In the genomic region with DNA sequence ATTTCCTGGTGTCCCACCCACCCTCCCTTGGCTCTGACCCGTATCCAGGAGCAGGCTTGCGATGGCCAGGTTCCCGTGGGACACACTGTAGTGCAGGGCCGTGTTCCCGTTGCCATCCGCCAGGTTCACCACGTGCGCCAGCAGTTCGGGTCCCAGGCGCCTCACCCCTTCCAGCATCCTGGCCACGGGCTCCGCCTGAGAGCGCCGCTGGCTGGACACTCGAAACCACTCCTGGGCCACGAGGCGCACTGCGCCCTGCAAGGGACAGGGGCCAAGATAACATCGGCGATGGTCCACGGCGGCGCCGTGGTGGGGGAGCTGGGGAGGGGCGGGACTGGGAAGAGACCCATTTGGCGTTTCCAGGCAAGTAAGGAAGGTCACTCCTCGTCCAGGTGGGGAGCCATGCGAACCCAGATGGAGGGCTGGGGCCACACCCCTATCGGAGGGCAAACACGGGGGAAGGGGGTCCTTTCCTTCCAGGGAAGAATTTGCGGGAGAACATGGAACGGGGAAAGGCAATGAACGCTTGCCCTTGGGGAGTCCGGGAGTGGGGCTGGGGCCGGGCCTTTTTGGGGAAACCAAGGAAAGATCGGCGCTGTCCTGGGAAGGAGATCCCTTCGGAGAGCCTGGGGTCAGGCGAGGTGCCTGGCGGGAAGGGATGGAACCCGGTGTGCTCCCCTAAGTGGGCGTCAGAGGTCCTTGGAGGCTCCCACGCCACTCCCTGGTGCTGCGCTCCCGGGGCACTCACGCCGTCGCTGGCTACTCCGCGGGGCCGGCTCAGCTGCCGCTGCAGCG, we compare ENCODE assay signal across 12 cellular contexts. TPM values are rescaled to one million over a fixed set of nuclear protein-coding genes. Genes with fewer than 3 reads are reported as not detected.
DNase-seq lines count a peak whose midpoint lies in the region; ATAC-seq and TF ChIP-seq lines count a peak whose summit lies in the region.
"Had no signal": no experiment of that assay in that cellular context is flagged by ENCODE, and none has a peak within 500 bp of the region (broad histone marks: within the 10 kb centered on the region; RNA-seq: fewer than 3 reads in every experiment).

No MANE protein-coding gene starts in this region.

- H3K4me3 ChIP-seq in right cardiac atrium (ENCODE audit: low read length) (no peak overlapping the region), thyroid gland (replicated peaks in 1 of 3) (no peak overlapping the region)
- no peak overlapping the region for H3K4me3 ChIP-seq in CD8-positive, alpha-beta T cell (ENCODE audit: low read depth, low read length)

- ATAC-seq in right cardiac atrium: peak; percentile 18 to 66
- ATAC-seq in CD8-positive, alpha-beta T cell: no peak
- ATAC-seq: activated CD8-positive, alpha-beta T cell treated with anti-CD3 and anti-CD28 coated beads, Interleukin-2, amount 10 ng/mL, durations not matched to agents 7 days and 5 days had no signal

- DNase-seq in activated CD4-positive, alpha-beta T cell treated with anti-CD3 and anti-CD28 coated beads, Interleukin-2, amount 10 ng/mL, durations not matched to agents 24 days and 14 days: no peak
- no peak for DNase-seq in activated CD4-positive, alpha-beta T cell treated with anti-CD3 and anti-CD28 coated beads for 48 hours
- peak; percentile 58 to 68 (median 63) for DNase-seq in right cardiac atrium
- DNase-seq in thyroid gland: peak; percentile 49 to 56
- DNase-seq in CD8-positive, alpha-beta T cell: no peak
- no peak for DNase-seq in NCI-H187 (lab: John Stamatoyannopoulos, UW)
- DNase-seq: activated CD8-positive, alpha-beta T cell treated with anti-CD3 and anti-CD28 coated beads, Interleukin-2, amount 10 ng/mL, durations not matched to agents 7 days and 5 days; activated naive CD4-positive, alpha-beta T cell treated with Interleukin-2 at 50 U/mL for 16 hours; DMS153; hippocampal formation; testis had no signal

- H3K36me3 Mint-ChIP-seq in activated CD4-positive, alpha-beta T cell treated with anti-CD3 and anti-CD28 coated beads, Interleukin-2, amount 10 ng/mL, durations not matched to agents 24 days and 14 days (ENCODE audit: low read depth): no peaks in the 10 kb centered on the region
- H3K36me3 Mint-ChIP-seq in CD8-positive, alpha-beta T cell: no peaks in the 10 kb centered on the region
- H3K36me3 Mint-ChIP-seq: mesothelial cell of epicardium had no signal

- 18% methylated on average over 53 of the region's 53 CpGs for WGBS in right cardiac atrium
- WGBS in thyroid gland, 2 donors: 18 to 27% methylated on average over 28 to 34 of the region's 53 CpGs

- TF ChIP-seq CTCF in thyroid gland (IDR thresholded peaks at IDR 0.05): no peak
- TF ChIP-seq CTCF in CD8-positive, alpha-beta T cell (IDR thresholded peaks at IDR 0.05): no peak

- intact Hi-C loops in activated CD4-positive, alpha-beta T cell treated with anti-CD3 and anti-CD28 coated beads, Interleukin-2, amount 10 ng/mL, durations not matched to agents 24 days and 14 days (cut with micrococcal nuclease): no loop called here
- intact Hi-C loops in right cardiac atrium (cut with DNase I) (no loop called here), thyroid gland (cut with DNase I) (loop anchor here (10.0 kb wide), 1 partner anchor 252 kb away; no protein-coding TSS in a partner anchor)
- intact Hi-C loops in CD8-positive, alpha-beta T cell (cut with DNase I, micrococcal nuclease): no loop called here

- POLR2A ChIA-PET in CD8-positive, alpha-beta T cell (lab: Charles Lee): no interaction called here

- H3K36me3 ChIP-seq in thyroid gland: no peaks in the 10 kb centered on the region
- H3K36me3 ChIP-seq in CD8-positive, alpha-beta T cell (ENCODE audit: insufficient read depth, low read length): no peaks in the 10 kb centered on the region

- H3K27ac ChIP-seq in right cardiac atrium (ENCODE audit: low read length) (no peak overlapping the region), thyroid gland (no peak overlapping the region)
- no peak overlapping the region for H3K27ac ChIP-seq in CD8-positive, alpha-beta T cell (ENCODE audit: low read depth, low read length)
- H3K27ac ChIP-seq: testis had no signal

- H3K4me1 Mint-ChIP-seq in activated CD4-positive, alpha-beta T cell treated with anti-CD3 and anti-CD28 coated beads, Interleukin-2, amount 10 ng/mL, durations not matched to agents 24 days and 14 days: peaks cover 5% of the 10 kb centered on the region
- H3K4me1 Mint-ChIP-seq in CD8-positive, alpha-beta T cell (ENCODE audit: low read depth): peaks cover 4% of the 10 kb centered on the region
- H3K4me1 Mint-ChIP-seq: mesothelial cell of epicardium had no signal

- H3K9me3 Mint-ChIP-seq in activated CD4-positive, alpha-beta T cell treated with anti-CD3 and anti-CD28 coated beads, Interleukin-2, amount 10 ng/mL, durations not matched to agents 24 days and 14 days: no peaks in the 10 kb centered on the region
- no peaks in the 10 kb centered on the region for H3K9me3 Mint-ChIP-seq in CD8-positive, alpha-beta T cell
- H3K9me3 Mint-ChIP-seq: mesothelial cell of epicardium had no signal

- H3K9me3 ChIP-seq in right cardiac atrium (ENCODE audit: control insufficient read depth, low read length) (no peaks in the 10 kb centered on the region), thyroid gland (no peaks in the 10 kb centered on the region)
- no peaks in the 10 kb centered on the region for H3K9me3 ChIP-seq in CD8-positive, alpha-beta T cell (ENCODE audit: low read length)
- H3K9me3 ChIP-seq: testis had no signal

- CTCF ChIA-PET in CD8-positive, alpha-beta T cell (lab: Charles Lee): interaction anchor here (2.2 to 3.0 kb wide), 2 partner anchors 21 to 247 kb away, joined by 7 to 11 read pairs; no protein-coding TSS in a partner anchor

- no peak overlapping the region for H3K27ac Mint-ChIP-seq in activated CD4-positive, alpha-beta T cell treated with anti-CD3 and anti-CD28 coated beads, Interleukin-2, amount 10 ng/mL, durations not matched to agents 24 days and 14 days
- H3K27ac Mint-ChIP-seq in CD8-positive, alpha-beta T cell: no peak overlapping the region
- H3K27ac Mint-ChIP-seq: activated CD8-positive, alpha-beta T cell treated with anti-CD3 and anti-CD28 coated beads, Interleukin-2, amount 10 ng/mL, durations not matched to agents 7 days and 5 days; mesothelial cell of epicardium had no signal

- no peaks in the 10 kb centered on the region for H3K27me3 ChIP-seq in right cardiac atrium (ENCODE audit: control insufficient read depth, insufficient read depth)
- no peaks in the 10 kb centered on the region for H3K27me3 ChIP-seq in thyroid gland
- H3K27me3 ChIP-seq in CD8-positive, alpha-beta T cell (ENCODE audit: insufficient read depth, low read length): no peaks in the 10 kb centered on the region
- H3K27me3 ChIP-seq: testis had no signal

- H3K4me3 Mint-ChIP-seq in activated CD4-positive, alpha-beta T cell treated with anti-CD3 and anti-CD28 coated beads, Interleukin-2, amount 10 ng/mL, durations not matched to agents 24 days and 14 days: peak overlapping the region; percentile 21
- no peak overlapping the region for H3K4me3 Mint-ChIP-seq in CD8-positive, alpha-beta T cell
- H3K4me3 Mint-ChIP-seq: mesothelial cell of epicardium had no signal

- H3K4me1 ChIP-seq in right cardiac atrium (ENCODE audit: control insufficient read depth, insufficient read depth, low read length) (no peaks in the 10 kb centered on the region), thyroid gland (peaks cover 0 to 20% of the 10 kb centered on the region in 2 donors)
- H3K4me1 ChIP-seq in CD8-positive, alpha-beta T cell (ENCODE audit: insufficient read depth, low read length): peaks cover 6% of the 10 kb centered on the region

- H3K27me3 Mint-ChIP-seq in activated CD4-positive, alpha-beta T cell treated with anti-CD3 and anti-CD28 coated beads, Interleukin-2, amount 10 ng/mL, durations not matched to agents 24 days and 14 days: peaks cover 35% of the 10 kb centered on the region
- H3K27me3 Mint-ChIP-seq in CD8-positive, alpha-beta T cell (ENCODE audit: low read depth): peaks cover 18% of the 10 kb centered on the region

- no peak for TF ChIP-seq POLR2A in thyroid gland (IDR thresholded peaks at IDR 0.05)

RNA-seq across cellular contexts. Expression of gene KANK3, which starts 9.9 kb away (rescaled TPM):
- total RNA-seq in activated CD4-positive, alpha-beta T cell treated with anti-CD3 and anti-CD28 coated beads, Interleukin-2, amount 10 ng/mL, durations not matched to agents 24 days and 14 days: 0.85 and 1.5 TPM in 2 replicates
- 10 to 100 TPM; 10.1 to 14.0 (median 13.2) TPM for total RNA-seq in right cardiac atrium
- polyA plus RNA-seq in right cardiac atrium: 12.5 TPM
- total RNA-seq in thyroid gland: 10 to 100 TPM; 21.1 to 49.7 (median 30.5) TPM
- 1 to 10 TPM in 1 of 2 experiments, under 1 TPM in 1; 0.78 to 1.4 TPM for total RNA-seq in CD8-positive, alpha-beta T cell

RNA-seq across cellular contexts. Expression of gene RPS28, which starts 11.9 kb away (rescaled TPM):
- total RNA-seq in activated CD4-positive, alpha-beta T cell treated with anti-CD3 and anti-CD28 coated beads, Interleukin-2, amount 10 ng/mL, durations not matched to agents 24 days and 14 days: 2,054 and 2,121 TPM in 2 replicates
- 1,000 to 10,000 TPM in 2 of 4 donors, 100 to 1,000 TPM in 2; 887 to 1,230 (median 1,019) TPM for total RNA-seq in right cardiac atrium
- polyA plus RNA-seq in right cardiac atrium: 621 TPM
- 100 to 1,000 TPM; 262 to 525 (median 420) TPM for total RNA-seq in thyroid gland
- total RNA-seq in CD8-positive, alpha-beta T cell: 1,000 to 10,000 TPM; 3,224 to 3,257 TPM

RNA-seq across cellular contexts. Expression of gene NDUFA7, which starts 12.0 kb away (rescaled TPM):
- 52.9 and 54.3 TPM in 2 replicates for total RNA-seq in activated CD4-positive, alpha-beta T cell treated with anti-CD3 and anti-CD28 coated beads, Interleukin-2, amount 10 ng/mL, durations not matched to agents 24 days and 14 days
- total RNA-seq in right cardiac atrium: 10 to 100 TPM; 64.4 to 90.4 (median 74.0) TPM
- 268 TPM for polyA plus RNA-seq in right cardiac atrium
- 10 to 100 TPM in 2 of 4 donors, 1 to 10 TPM in 2; 3.8 to 39.7 (median 17.0) TPM for total RNA-seq in thyroid gland
- 10 to 100 TPM; 19.8 to 28.9 TPM for total RNA-seq in CD8-positive, alpha-beta T cell

RNA-seq across cellular contexts. Expression of gene CD320, which starts 25.0 kb away (rescaled TPM):
- 110 and 113 TPM in 2 replicates for total RNA-seq in activated CD4-positive, alpha-beta T cell treated with anti-CD3 and anti-CD28 coated beads, Interleukin-2, amount 10 ng/mL, durations not matched to agents 24 days and 14 days
- total RNA-seq in right cardiac atrium (10 to 100 TPM; 28.9 to 37.4 (median 32.6) TPM), thyroid gland (100 to 1,000 TPM in 1 of 4 donors, 10 to 100 TPM in 3; 20.8 to 114 (median 74.0) TPM)
- polyA plus RNA-seq in right cardiac atrium: 44.0 TPM
- total RNA-seq in CD8-positive, alpha-beta T cell: 10 to 100 TPM; 15.7 to 19.1 TPM

RNA-seq across cellular contexts. Expression of gene ANGPTL4, which starts 30.8 kb away (rescaled TPM):
- total RNA-seq in activated CD4-positive, alpha-beta T cell treated with anti-CD3 and anti-CD28 coated beads, Interleukin-2, amount 10 ng/mL, durations not matched to agents 24 days and 14 days: 4.0 and 4.1 TPM in 2 replicates
- total RNA-seq in right cardiac atrium (10 to 100 TPM in 1 of 4 donors, 1 to 10 TPM in 3; 5.9 to 89.3 (median 7.8) TPM), thyroid gland (10 to 100 TPM; 19.9 to 99.8 (median 46.6) TPM)
- 24.1 TPM for polyA plus RNA-seq in right cardiac atrium
- total RNA-seq in CD8-positive, alpha-beta T cell: not detected
- total RNA-seq: activated CD8-positive, alpha-beta T cell treated with anti-CD3 and anti-CD28 coated beads, Interleukin-2, amount 10 ng/mL, durations not matched to agents 7 days and 5 days had no signal

Comparison
In these comparisons a context has a peak if more than half of its experiments do, and no peak if none do; other contexts are left out.
1. DNase-seq: peak in right cardiac atrium (3 of 3) and thyroid gland (2 of 2); none in activated CD4-positive, alpha-beta T cell treated with anti-CD3 and anti-CD28 coated beads, Interleukin-2, amount 10 ng/mL, durations not matched to agents 24 days and 14 days (single experiment), activated CD4-positive, alpha-beta T cell treated with anti-CD3 and anti-CD28 coated beads for 48 hours (single experiment), CD8-positive, alpha-beta T cell (0 of 7) and NCI-H187 (0 of 2).